In the genomic region with DNA sequence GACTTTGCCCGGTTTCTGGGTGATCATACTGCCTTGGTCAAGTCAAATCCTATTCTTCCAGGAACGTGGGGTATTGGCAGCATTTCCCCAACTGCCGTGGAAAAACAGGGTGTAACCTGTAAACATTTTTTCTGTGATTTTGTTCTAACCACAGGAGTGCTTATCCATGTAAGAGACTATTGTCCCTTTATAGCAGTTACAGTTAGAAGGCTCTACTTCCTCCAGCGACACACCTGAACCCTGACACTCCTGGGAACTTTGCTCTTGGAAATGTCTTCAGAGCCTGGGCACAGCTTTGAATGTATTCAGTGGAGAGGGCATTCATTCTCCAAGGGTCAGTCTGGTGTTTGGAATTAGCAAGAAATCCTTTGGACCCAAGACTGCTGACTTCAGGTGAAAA, we compare ENCODE assay signal across 29 cellular contexts. TPM values are rescaled to one million over a fixed set of nuclear protein-coding genes. Genes with fewer than 3 reads are reported as not detected.
"Had no signal": no experiment of that assay in that cellular context is flagged by ENCODE, and none has a peak within 500 bp of the region (broad histone marks: within the 10 kb centered on the region; RNA-seq: fewer than 3 reads in every experiment).

No MANE protein-coding gene starts in this region.

- H3K27ac ChIP-seq: adrenal gland, body of pancreas, breast epithelium, KMS-11, SJSA1, VCaP had no signal

- H3K36me3 ChIP-seq: adrenal gland, breast epithelium, SJSA1 had no signal

- H3K27me3 ChIP-seq: adrenal gland, body of pancreas, breast epithelium, SJSA1 had no signal

- H3K4me3 ChIP-seq: adrenal gland, body of pancreas, breast epithelium, SJSA1 had no signal

- H3K4me1 ChIP-seq: adrenal gland, breast epithelium, SJSA1 had no signal

- H3K9ac ChIP-seq: KMS-11, SK-N-SH had no signal

- DNase-seq: activated B cell treated with CpG ODN at 0.5 μM for 24 hours; activated CD4-positive, alpha-beta memory T cell treated with anti-CD3 and anti-CD28 coated beads for 36 hours; activated CD4-positive, alpha-beta T cell treated with anti-CD3 and anti-CD28 coated beads for 4 hours; activated CD4-positive, alpha-beta T cell treated with anti-CD3 and anti-CD28 coated beads, Interleukin-2, amount 50 U/mL, for 1 hour; activated CD4-positive, CD25-positive, alpha-beta regulatory T cell treated with anti-CD3 and anti-CD28 coated beads, Interleukin-2, amount 50 U/mL, for 72 hours; activated CD8-positive, alpha-beta memory T cell treated with anti-CD3 and anti-CD28 coated beads, Interleukin-2, amount 50 U/mL, for 4 hours; activated gamma-delta T cell treated with Interleukin-2 at 50 U/mL for 16 hours; activated naive CD4-positive, alpha-beta T cell treated with anti-CD3 and anti-CD28 coated beads for 36 hours; activated T-cell treated with anti-CD3 and anti-CD28 coated beads for 4 hours; activated T-cell treated with anti-CD3 and anti-CD28 coated beads, Interleukin-2, amount 50 U/mL, for 4 hours; adrenal gland; body of pancreas; NCI-H1105; NCI-H1417 treated with DMSO at 0.1 percent for 48 hours; NCI-H187 treated with DMSO at 0.1 percent for 48 hours; NCI-H2081; NCI-H345; NCI-H524 treated with DMSO at 0.1 percent for 48 hours; RPMI8226; SHP77 treated with DMSO at 0.1 percent for 48 hours; SK-N-SH; T-cell; T-helper 17 cell had no signal

- H3K9me3 ChIP-seq: adrenal gland, body of pancreas, breast epithelium, SJSA1, SK-N-SH had no signal

RNA-seq across cellular contexts. Expression of a gene that starts 26.4 kb away (rescaled TPM):
- total RNA-seq: activated CD4-positive, alpha-beta memory T cell treated with anti-CD3 and anti-CD28 coated beads for 36 hours; activated naive CD4-positive, alpha-beta T cell treated with anti-CD3 and anti-CD28 coated beads for 36 hours; activated naive CD4-positive, alpha-beta T cell treated with anti-CD3 and anti-CD28 coated beads, Interleukin-2, amount 50 U/mL, for 72 hours; activated T-helper 1 cell treated with anti-CD3 and anti-CD28 coated beads, Interleukin-12 subunit alpha, Interleukin-12 subunit beta, Interleukin-2, Interleukin-4 antibody, amounts not matched to agents 30 ng/mL and 10 ng/mL and 1 ng/mL, durations not matched to agents 14 hours and 24 hours and 36 hours had no signal
